Comparison of ENCODE assay signal across 14 cellular contexts in the genomic region with DNA sequence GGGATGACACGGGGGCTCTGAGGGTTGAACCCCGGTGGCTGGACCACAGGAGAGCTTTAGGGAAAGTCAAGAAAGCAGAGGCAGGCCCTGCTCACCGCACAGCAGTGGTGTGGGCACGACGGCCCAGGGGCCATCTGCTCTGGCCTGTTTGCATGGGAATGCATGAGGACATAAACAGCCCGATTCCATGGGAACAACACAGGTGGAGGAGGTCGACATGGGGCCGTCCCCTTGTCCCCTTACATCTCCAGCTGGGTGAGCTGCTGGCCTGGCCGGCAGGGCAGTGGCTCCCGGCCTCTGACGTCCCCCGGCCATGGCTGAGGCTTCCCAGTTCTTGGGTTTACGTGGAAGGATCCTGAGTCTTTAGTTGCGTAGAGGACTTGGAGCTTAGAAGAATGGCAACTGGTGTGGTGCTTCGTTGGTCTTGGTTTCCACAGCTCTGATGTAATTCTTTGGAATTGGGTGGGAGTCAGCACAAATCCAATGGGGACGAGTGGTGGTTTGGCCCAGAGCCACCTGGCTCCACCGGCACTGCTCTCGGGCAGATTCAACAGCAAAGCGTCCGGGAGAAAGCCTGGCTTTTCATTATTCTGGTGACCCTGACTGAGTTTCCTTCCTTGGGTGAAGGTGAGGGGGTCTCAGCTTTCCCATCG.
DNase-seq lines count a peak whose midpoint lies in the region; ATAC-seq and TF ChIP-seq lines count a peak whose summit lies in the region.
"Had no signal": no experiment of that assay in that cellular context is flagged by ENCODE, and none has a peak within 500 bp of the region (broad histone marks: within the 10 kb centered on the region; RNA-seq: fewer than 3 reads in every experiment).

No MANE protein-coding gene starts in this region.

- no peak overlapping the region for H2BK15ac ChIP-seq in mesenchymal stem cell (ENCODE audit: low read depth, poor library complexity, severe bottlenecking)

- peak; percentile 26 for DNase-seq in MG63
- peak; percentile 45 to 60 for DNase-seq in fibroblast of lung (ENCODE audit: low read depth in 2 of 2)
- DNase-seq in mesenchymal stem cell = no peak
- peak; percentile 60 for DNase-seq in testis
- no peak for DNase-seq in SK-N-SH
- DNase-seq in nucleus accumbens (lab: John Stamatoyannopoulos, UW) = no peak
- DNase-seq: activated CD8-positive, alpha-beta memory T cell treated with anti-CD3 and anti-CD28 coated beads, Interleukin-2, amount 50 U/mL, for 48 hours; AML-193; DMS 273 treated with DMSO at 0.1 percent for 48 hours; naive B cell; NCI-H2171; trophoblast cell had no signal

- no peak for TF ChIP-seq CTCF in fibroblast of lung (conservative IDR thresholded peaks at IDR 0.05 in 1 of 2, IDR thresholded peaks at IDR 0.05 in 1 of 2; ENCODE audit: low read depth in 1 of 2, low read length in 2 of 2)
- no peak for TF ChIP-seq CTCF in testis (IDR thresholded peaks at IDR 0.05)
- TF ChIP-seq CTCF in SK-N-SH (IDR thresholded peaks at IDR 0.05) = no peak

- H3K27ac ChIP-seq in fibroblast of lung (ENCODE audit: insufficient read depth, low read length) (no peak overlapping the region), mesenchymal stem cell (ENCODE audit: low read length, poor library complexity, severe bottlenecking) (no peak overlapping the region), testis (no peak overlapping the region), SK-N-SH (ENCODE audit: low read depth in 2 of 2, low read length in 1 of 2) (no peak overlapping the region)

- no peaks in the 10 kb centered on the region for H3K9me2 ChIP-seq in SK-N-SH

- no peaks in the 10 kb centered on the region for H3K27me3 ChIP-seq in MG63
- no peaks in the 10 kb centered on the region for H3K27me3 ChIP-seq in fibroblast of lung (ENCODE audit: control insufficient read depth, insufficient read depth, low read length)
- H3K27me3 ChIP-seq in mesenchymal stem cell (ENCODE audit: control insufficient read depth in 1 of 2, insufficient read depth in 1 of 2, low read length in 2 of 2) = peaks cover 0 to 73% of the 10 kb centered on the region in 2 experiments
- H3K27me3 ChIP-seq in testis = no peaks in the 10 kb centered on the region
- no peaks in the 10 kb centered on the region for H3K27me3 ChIP-seq in SK-N-SH (ENCODE audit: insufficient read depth)

- no peak overlapping the region for H3K9ac ChIP-seq in fibroblast of lung (ENCODE audit: insufficient read depth, low read length)
- peak overlapping the region; percentile 35 for H3K9ac ChIP-seq in mesenchymal stem cell (ENCODE audit: low read length)
- H3K9ac ChIP-seq in SK-N-SH = no peak overlapping the region

- H3K4me2 ChIP-seq in fibroblast of lung (ENCODE audit: extremely low read depth, insufficient read depth, low read length) = no peak overlapping the region
- H3K4me2 ChIP-seq in mesenchymal stem cell (ENCODE audit: low read length, poor library complexity, severe bottlenecking) = no peak overlapping the region
- no peak overlapping the region for H3K4me2 ChIP-seq in SK-N-SH

- H3K36me3 ChIP-seq in MG63 (no peaks in the 10 kb centered on the region), fibroblast of lung (ENCODE audit: control insufficient read depth, insufficient read depth, low read length) (no peaks in the 10 kb centered on the region), mesenchymal stem cell (ENCODE audit: control insufficient read depth in 1 of 2, insufficient read depth in 2 of 2, low read depth in 1 of 2, low read length in 2 of 2) (no peaks in the 10 kb centered on the region), testis (ENCODE audit: low read depth, missing control alignments) (no peaks in the 10 kb centered on the region), SK-N-SH (replicated peaks in 1 of 2; ENCODE audit: control insufficient read depth in 1 of 2, insufficient read depth in 2 of 2, low read length in 1 of 2) (no peaks in the 10 kb centered on the region)

- CTCF ChIA-PET in SK-N-SH (lab: Yijun Ruan, JAX) = interaction anchor here (1.0 to 1.2 kb wide), 2 partner anchors 11 to 15 kb away, joined by 3 read pairs; no protein-coding TSS in a partner anchor

- TF ChIP-seq RAD21 in SK-N-SH (IDR thresholded peaks at IDR 0.05; ENCODE audit: low read length) = no peak

- POLR2A ChIA-PET in SK-N-SH (lab: Yijun Ruan, JAX) = no interaction called here

- H3K79me1 ChIP-seq in mesenchymal stem cell (replicated peaks; ENCODE audit: low read length, poor library complexity, severe bottlenecking) = no peaks in the 10 kb centered on the region

- H3K9me3 ChIP-seq in MG63 (no peaks in the 10 kb centered on the region), fibroblast of lung (ENCODE audit: control insufficient read depth, insufficient read depth, low read depth, low read length) (no peaks in the 10 kb centered on the region), mesenchymal stem cell (ENCODE audit: control insufficient read depth, low read length) (peaks cover 3% of the 10 kb centered on the region), testis (no peaks in the 10 kb centered on the region), SK-N-SH (no peaks in the 10 kb centered on the region)

- no peak overlapping the region for H2AK5ac ChIP-seq in mesenchymal stem cell (ENCODE audit: low read length, severe bottlenecking)

- H2AFZ ChIP-seq in fibroblast of lung (ENCODE audit: low read length) (no peak overlapping the region), mesenchymal stem cell (ENCODE audit: low read depth, low read length) (no peak overlapping the region), SK-N-SH (ENCODE audit: low read depth) (no peak overlapping the region)

- ATAC-seq in HG03521 (IDR thresholded peaks at IDR 0.05; ENCODE audit: unreplicated experiment) = no peak
- ATAC-seq in HG02973 (IDR thresholded peaks at IDR 0.05; ENCODE audit: unreplicated experiment) = no peak

- H2BK5ac ChIP-seq in mesenchymal stem cell (ENCODE audit: low read depth, low read length, poor library complexity, severe bottlenecking) = no peak overlapping the region

- no peak for TF ChIP-seq EP300 in SK-N-SH (IDR thresholded peaks at IDR 0.05; ENCODE audit: borderline replicate concordance in 1 of 2, low read depth in 1 of 2, low read length in 1 of 2)

- no peak overlapping the region for H3K18ac ChIP-seq in mesenchymal stem cell (ENCODE audit: low read depth in 1 of 2, low read length in 2 of 2)

- intact Hi-C loops in testis (cut with DNase I; ENCODE audit: low total_unique reads) = no loop called here

- H3F3A ChIP-seq in SK-N-SH (replicated peaks; ENCODE audit: insufficient read depth) = no peaks in the 10 kb centered on the region

- no peak overlapping the region for H3K4me3 ChIP-seq in MG63
- H3K4me3 ChIP-seq in fibroblast of lung (replicated peaks in 1 of 4; ENCODE audit: control extremely low read depth in 1 of 4, insufficient read depth in 1 of 4, low read depth in 3 of 4, low read length in 4 of 4) = no peak overlapping the region
- peak overlapping the region in 1 of 2 experiments; percentile 58 for H3K4me3 ChIP-seq in mesenchymal stem cell (ENCODE audit: insufficient read depth in 1 of 2, low read depth in 1 of 2, low read length in 2 of 2)
- no peak overlapping the region for H3K4me3 ChIP-seq in testis
- H3K4me3 ChIP-seq in SK-N-SH (ENCODE audit: low read depth in 2 of 2, low read length in 1 of 2) = no peak overlapping the region

- H3K4ac ChIP-seq in mesenchymal stem cell (ENCODE audit: low read depth in 1 of 2, low read length in 2 of 2) = no peak overlapping the region

- H3K14ac ChIP-seq in mesenchymal stem cell (ENCODE audit: low read length in 2 of 2) = no peak overlapping the region

- no peak overlapping the region for H3K23ac ChIP-seq in mesenchymal stem cell (ENCODE audit: low read length in 2 of 2)

- no peaks in the 10 kb centered on the region for H3K4me1 ChIP-seq in fibroblast of lung (ENCODE audit: control insufficient read depth, extremely low read depth, insufficient read depth, low read length)
- no peaks in the 10 kb centered on the region for H3K4me1 ChIP-seq in mesenchymal stem cell (ENCODE audit: control insufficient read depth, insufficient read depth, low read depth, low read length)
- peaks cover 19% of the 10 kb centered on the region for H3K4me1 ChIP-seq in testis
- H3K4me1 ChIP-seq in SK-N-SH (ENCODE audit: control insufficient read depth in 1 of 2, insufficient read depth in 2 of 2, low read depth in 1 of 2, low read length in 1 of 2) = no peaks in the 10 kb centered on the region

- 70% methylated on average over 21 of the region's 21 CpGs for WGBS in mesenchymal stem cell
- WGBS in testis, 2 donors = 66% methylated on average over 19 to 21 of the region's 21 CpGs
- WGBS in SK-N-SH (ENCODE audit: low lambda C conversion rate) = 43% methylated on average over 14 of the region's 21 CpGs

- no peak overlapping the region for H2BK12ac ChIP-seq in mesenchymal stem cell (ENCODE audit: low read length in 2 of 2)

- no peak for TF ChIP-seq POLR2A in testis (IDR thresholded peaks at IDR 0.05)

- H4K8ac ChIP-seq in mesenchymal stem cell (ENCODE audit: low read length) = no peak overlapping the region

- no peaks in the 10 kb centered on the region for H3K79me2 ChIP-seq in fibroblast of lung (ENCODE audit: control insufficient read depth, insufficient read depth, low read length)
- H3K79me2 ChIP-seq in SK-N-SH (ENCODE audit: insufficient read depth) = no peaks in the 10 kb centered on the region

- H2BK120ac ChIP-seq in mesenchymal stem cell (ENCODE audit: low read depth, low read length) = no peak overlapping the region

- no peak overlapping the region for H4K91ac ChIP-seq in mesenchymal stem cell (ENCODE audit: low read length)

- no peaks in the 10 kb centered on the region for H4K20me1 ChIP-seq in fibroblast of lung (ENCODE audit: control insufficient read depth, extremely low read depth, insufficient read depth, low read length)
- H4K20me1 ChIP-seq in SK-N-SH (ENCODE audit: insufficient read depth) = no peaks in the 10 kb centered on the region

TF ChIP-seq in SK-N-SH, 30 proteins besides CTCF, POLR2A, EP300 and RAD21 (continues in another document):
- TF ChIP-seq, protein P1, sequence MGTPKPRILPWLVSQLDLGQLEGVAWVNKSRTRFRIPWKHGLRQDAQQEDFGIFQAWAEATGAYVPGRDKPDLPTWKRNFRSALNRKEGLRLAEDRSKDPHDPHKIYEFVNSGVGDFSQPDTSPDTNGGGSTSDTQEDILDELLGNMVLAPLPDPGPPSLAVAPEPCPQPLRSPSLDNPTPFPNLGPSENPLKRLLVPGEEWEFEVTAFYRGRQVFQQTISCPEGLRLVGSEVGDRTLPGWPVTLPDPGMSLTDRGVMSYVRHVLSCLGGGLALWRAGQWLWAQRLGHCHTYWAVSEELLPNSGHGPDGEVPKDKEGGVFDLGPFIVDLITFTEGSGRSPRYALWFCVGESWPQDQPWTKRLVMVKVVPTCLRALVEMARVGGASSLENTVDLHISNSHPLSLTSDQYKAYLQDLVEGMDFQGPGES (IDR thresholded peaks at IDR 0.05; ENCODE audit: low read depth, low read length) = no peak
- TF ChIP-seq, protein P2, sequence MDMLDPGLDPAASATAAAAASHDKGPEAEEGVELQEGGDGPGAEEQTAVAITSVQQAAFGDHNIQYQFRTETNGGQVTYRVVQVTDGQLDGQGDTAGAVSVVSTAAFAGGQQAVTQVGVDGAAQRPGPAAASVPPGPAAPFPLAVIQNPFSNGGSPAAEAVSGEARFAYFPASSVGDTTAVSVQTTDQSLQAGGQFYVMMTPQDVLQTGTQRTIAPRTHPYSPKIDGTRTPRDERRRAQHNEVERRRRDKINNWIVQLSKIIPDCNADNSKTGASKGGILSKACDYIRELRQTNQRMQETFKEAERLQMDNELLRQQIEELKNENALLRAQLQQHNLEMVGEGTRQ (IDR thresholded peaks at IDR 0.05; ENCODE audit: borderline replicate concordance, low read depth, low read length) = no peak

Comparison
In these comparisons a context has a peak if more than half of its experiments do, and no peak if none do; other contexts are left out.
1. DNase-seq: peak in MG63 (single experiment), fibroblast of lung (2 of 2) and testis (single experiment); none in mesenchymal stem cell (single experiment), SK-N-SH (single experiment) and nucleus accumbens (0 of 56).